ENCODE assay signal across 29 cellular contexts in genomic region chr11:122413677-122414076, GRCh38.
"Had no signal": no experiment of that assay in that cellular context is flagged by ENCODE, and none has a peak within 500 bp of the region (broad histone marks: within the 10 kb centered on the region; RNA-seq: fewer than 3 reads in every experiment).

No MANE protein-coding gene starts in this region.

- H3K27me3 ChIP-seq: colonic mucosa, dorsolateral prefrontal cortex, esophagus muscularis mucosa, esophagus squamous epithelium, gastrocnemius medialis, gastroesophageal sphincter, heart left ventricle, heart right ventricle had no signal

- H3K9me3 ChIP-seq: colonic mucosa had no signal

- H3K4me1 Mint-ChIP-seq: endodermal cell had no signal

- H3K27ac Mint-ChIP-seq: dendritic cell treated with granulocyte-macrophage colony-stimulating factor and Interleukin-4, amounts not matched to agents 40 ng/mL and 50 ng/mL, for 4 days; effector memory CD8-positive, alpha-beta T cell; endodermal cell had no signal

- H3K27me3 Mint-ChIP-seq: dendritic cell treated with granulocyte-macrophage colony-stimulating factor and Interleukin-4, amounts not matched to agents 40 ng/mL and 50 ng/mL, for 4 days had no signal

- ATAC-seq: effector memory CD8-positive, alpha-beta T cell; esophagus mucosa; foreskin keratinocyte; gastrocnemius medialis; gastroesophageal sphincter; heart left ventricle; heart right ventricle had no signal

- FAIRE-seq: colon, endometrium, endothelial cell of umbilical vein, frontal cortex had no signal

- H3K4me3 ChIP-seq: colonic mucosa, coronary artery, dorsolateral prefrontal cortex, esophagus muscularis mucosa, esophagus squamous epithelium, gastrocnemius medialis, gastroesophageal sphincter, heart left ventricle, heart right ventricle had no signal

- DNase-seq: colonic mucosa; cortex of kidney; dermis blood vessel endothelial cell; dorsolateral prefrontal cortex; effector CD4-positive, alpha-beta T cell; effector CD8-positive, alpha-beta T cell; effector memory CD4-positive, alpha-beta T cell; effector memory CD8-positive, alpha-beta T cell; endodermal cell; erythroblast; esophagus squamous epithelium; foreskin fibroblast; foreskin keratinocyte; foreskin melanocyte; gastrocnemius medialis; glutamatergic neuron; head of caudate nucleus; heart left ventricle; heart right ventricle had no signal

- H3K4me1 ChIP-seq: colonic mucosa, esophagus muscularis mucosa, esophagus squamous epithelium, foreskin keratinocyte, gastrocnemius medialis, gastroesophageal sphincter, heart left ventricle, heart right ventricle had no signal

- H3K36me3 ChIP-seq: colonic mucosa, esophagus muscularis mucosa, esophagus squamous epithelium, gastrocnemius medialis, gastroesophageal sphincter, heart left ventricle, heart right ventricle had no signal

- H3K27ac ChIP-seq: colonic mucosa, coronary artery, dorsolateral prefrontal cortex, epithelial cell of prostate, esophagus muscularis mucosa, esophagus squamous epithelium, foreskin keratinocyte, gastrocnemius medialis, gastroesophageal sphincter, heart left ventricle, heart right ventricle had no signal

- H3K4me3 Mint-ChIP-seq: dendritic cell treated with granulocyte-macrophage colony-stimulating factor and Interleukin-4, amounts not matched to agents 40 ng/mL and 50 ng/mL, for 4 days; effector memory CD8-positive, alpha-beta T cell; endodermal cell had no signal
